14 cellular contexts compared by ENCODE assay signal in the genomic region with DNA sequence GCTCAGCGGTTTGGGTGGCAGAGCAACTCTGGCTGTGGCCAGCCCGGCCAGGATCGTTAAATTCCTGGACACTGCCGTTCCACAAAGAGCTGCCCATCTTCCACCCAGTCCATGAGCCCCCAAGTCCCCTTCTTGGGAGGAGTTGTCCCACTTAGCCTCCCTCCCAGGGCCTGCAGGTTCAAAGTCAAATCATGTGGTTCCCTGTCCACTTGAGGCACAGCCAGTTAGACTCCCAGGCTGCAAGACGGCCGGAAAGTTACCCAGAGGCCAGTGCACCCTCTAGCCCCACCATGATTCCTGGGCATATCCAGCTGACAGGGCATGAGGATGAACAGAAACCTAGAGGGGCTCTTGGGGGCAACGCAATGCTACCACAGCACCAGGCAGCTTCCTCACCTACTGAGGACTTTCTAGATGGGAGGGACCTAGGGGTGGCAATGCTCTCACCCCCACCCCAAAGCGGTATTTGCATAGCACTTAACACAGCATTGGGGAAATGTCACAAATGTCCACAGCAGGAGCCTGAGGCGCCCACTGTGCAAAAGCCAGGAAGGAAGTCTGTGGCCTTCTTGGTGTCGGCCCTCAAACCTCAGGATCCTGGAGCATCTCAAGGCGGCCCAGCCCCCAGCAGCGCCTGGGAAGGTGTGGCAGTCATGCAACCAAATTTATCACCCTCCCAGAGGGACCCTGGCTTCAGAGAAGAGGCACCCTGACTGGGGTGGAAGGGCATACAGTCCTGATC.
DNase-seq lines count a peak whose midpoint lies in the region; ATAC-seq and TF ChIP-seq lines count a peak whose summit lies in the region.
"Had no signal": no experiment of that assay in that cellular context is flagged by ENCODE, and none has a peak within 500 bp of the region (broad histone marks: within the 10 kb centered on the region; RNA-seq: fewer than 3 reads in every experiment).

No MANE protein-coding gene starts in this region.

- TF ChIP-seq CTCF in 22Rv1 (IDR thresholded peaks at IDR 0.05) (no peak), RWPE1 (conservative IDR thresholded peaks at IDR 0.05; ENCODE audit: low read depth) (no peak)

- H3K4me3 ChIP-seq in iPS-20b (ENCODE audit: low read length), result peak overlapping the region; percentile 53

- peaks cover 21% of the 10 kb centered on the region for H3K4me1 ChIP-seq in iPS-20b (ENCODE audit: insufficient read depth, low read length)

- DNase-seq in D341Med (ENCODE audit: low spot score) (peak; percentile 41), RWPE1 (ENCODE audit: low spot score) (no peak), 8988T (no peak), globus pallidus (ENCODE audit: low spot score) (no peak)
- no peak for DNase-seq in activated CD4-positive, CD25-positive, alpha-beta regulatory T cell treated with anti-CD3 and anti-CD28 coated beads, Interleukin-2, amount 50 U/mL, for 72 hours
- DNase-seq: cerebellar nuclear complex; foreskin keratinocyte; GOT3; NCI-H187; stimulated activated CD8-positive, alpha-beta memory T cell treated with anti-CD3 and anti-CD28 coated beads, Interleukin-4, amount 100 ng/mL, for 48 hours had no signal

- H3K27ac ChIP-seq in 22Rv1 (peak overlapping the region; percentile 65), RWPE1 (peak overlapping the region; percentile 75), iPS-20b (ENCODE audit: low read length) (no peak overlapping the region)
- H3K27ac ChIP-seq: foreskin keratinocyte had no signal

- POLR2A ChIA-PET in RWPE1 (lab: Yijun Ruan, JAX; ENCODE audit: low non-redundant PET), result no interaction called here

- ATAC-seq in HG03175 (IDR thresholded peaks at IDR 0.05; ENCODE audit: unreplicated experiment), result no peak

- H3K9me3 ChIP-seq in iPS-20b (ENCODE audit: insufficient read depth, low read depth, low read length), result no peaks in the 10 kb centered on the region
- H3K9me3 ChIP-seq: SJCRH30 had no signal

- H3K36me3 ChIP-seq in iPS-20b (ENCODE audit: insufficient read depth, low read depth, low read length), result 0 out of 2 replicates have a peak, but pooled peaks cover 3% of the 10 kb centered on the region
- H3K36me3 ChIP-seq: SJCRH30 had no signal

- peak overlapping the region; percentile 56; the same call in 1 of the 2 replicates for H3K9ac ChIP-seq in iPS-20b (ENCODE audit: low read depth, low read length)

- CTCF ChIA-PET in RWPE1 (lab: Yijun Ruan, JAX), result interaction anchor here (0.7 kb wide), 1 partner anchor 56 kb away, joined by 3 read pairs; no protein-coding TSS in a partner anchor

- peaks cover 85% of the 10 kb centered on the region for H3K27me3 ChIP-seq in iPS-20b (ENCODE audit: insufficient read depth, low read length)
- H3K27me3 ChIP-seq: foreskin keratinocyte, SJCRH30 had no signal
